8 cellular contexts compared by ENCODE assay signal in genomic region chr16:57091990-57092785, GRCh38.
DNase-seq lines count a peak whose midpoint lies in the region; ATAC-seq and TF ChIP-seq lines count a peak whose summit lies in the region.

Gene CPNE2, plus strand, starts transcription at chr16:57092583. Its CDS starts 18,160 bp downstream, at chr16:57110743.

- ATAC-seq in HG02759 (IDR thresholded peaks at IDR 0.05; ENCODE audit: unreplicated experiment) (peak; percentile 56), GM19035 (IDR thresholded peaks at IDR 0.05; ENCODE audit: unreplicated experiment) (no peak)

- H3K4me3 ChIP-seq in astrocyte of the cerebellum (ENCODE audit: low read depth, low read length): peak within 1 kb of the TSS; percentile 55

- in situ Hi-C loops in astrocyte of the cerebellum (cut with HindIII; ENCODE audit: low sequenced_read_pairs): no loop called here

- DNase-seq in NCI-H2081 (lab: John Stamatoyannopoulos, UW) (peak; percentile 23 to 42), NCI-H2081 treated with DMSO at 0.1 percent for 48 hours (lab: John Stamatoyannopoulos, UW) (no peak), OCI-M1 (lab: John Stamatoyannopoulos, UW) (peak; percentile 39), astrocyte of the cerebellum (ENCODE audit: low read depth) (no peak), hepatic stellate cell (ENCODE audit: low spot score) (peak; percentile 78), pons (ENCODE audit: low spot score) (peak; percentile 72)

- TF ChIP-seq CTCF in astrocyte of the cerebellum (IDR thresholded peaks at IDR 0.05; ENCODE audit: low read depth, low read length, missing control alignments): no peak

Comparison
In these comparisons a context has a peak if more than half of its experiments do, and no peak if none do; other contexts are left out.
1. DNase-seq: peak in NCI-H2081 (2 of 2), OCI-M1 (single experiment), hepatic stellate cell (single experiment) and pons (single experiment); none in NCI-H2081 treated with DMSO at 0.1 percent for 48 hours (single experiment) and astrocyte of the cerebellum (single experiment).